In the genomic region with DNA sequence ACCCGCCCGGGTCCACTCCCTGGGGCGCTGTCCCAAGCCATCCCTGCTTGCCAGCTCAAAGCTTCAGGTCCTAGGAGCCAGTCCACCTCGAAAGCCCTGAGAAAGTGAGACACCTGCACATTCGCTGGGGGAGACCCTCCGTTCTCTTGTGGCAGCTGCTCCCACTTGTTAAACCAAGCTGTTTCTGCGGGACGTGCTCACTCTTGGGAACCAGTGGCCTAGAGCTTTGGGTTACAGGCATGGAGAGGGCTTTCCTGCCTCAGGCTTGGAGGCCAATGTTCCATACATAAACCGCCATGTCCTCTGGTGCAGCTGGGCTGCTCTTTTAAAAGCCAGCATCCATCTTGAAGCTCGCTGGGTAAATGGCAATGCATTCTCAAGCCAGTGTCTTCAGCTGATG, we compare ENCODE assay signal across 20 cellular contexts.
"Had no signal": no experiment of that assay in that cellular context is flagged by ENCODE, and none has a peak within 500 bp of the region (broad histone marks: within the 10 kb centered on the region; RNA-seq: fewer than 3 reads in every experiment).

No MANE protein-coding gene starts in this region.

- H3K36me3 ChIP-seq: brain microvascular endothelial cell had no signal

- H3K4me2 ChIP-seq: SK-N-SH had no signal

- H3K27ac Mint-ChIP-seq: activated CD8-positive, alpha-beta memory T cell treated with anti-CD3 and anti-CD28 coated beads, Interleukin-2, amount 10 ng/mL, durations not matched to agents 7 days and 5 days; activated naive CD4-positive, alpha-beta T cell treated with anti-CD3 and anti-CD28 coated beads, Interleukin-2, amount 50 U/mL, for 72 hours; activated T-cell treated with anti-CD3 and anti-CD28 coated beads, Interleukin-2, amount 50 U/mL, for 24 hours; activated T-helper 1 cell treated with anti-CD3 and anti-CD28 coated beads, Interleukin-12 subunit alpha, Interleukin-12 subunit beta, Interleukin-2, Interleukin-4 antibody, amounts not matched to agents 30 ng/mL and 10 ng/mL and 1 ng/mL, durations not matched to agents 14 hours and 24 hours and 36 hours had no signal

- H3K4me3 Mint-ChIP-seq: activated CD8-positive, alpha-beta memory T cell treated with anti-CD3 and anti-CD28 coated beads, Interleukin-2, amount 10 ng/mL, durations not matched to agents 7 days and 5 days; activated T-cell treated with anti-CD3 and anti-CD28 coated beads, Interleukin-2, amount 50 U/mL, for 24 hours; activated T-helper 1 cell treated with anti-CD3 and anti-CD28 coated beads, Interleukin-12 subunit alpha, Interleukin-12 subunit beta, Interleukin-2, Interleukin-4 antibody, amounts not matched to agents 30 ng/mL and 10 ng/mL and 1 ng/mL, durations not matched to agents 14 hours and 24 hours and 36 hours had no signal

- H3K27ac ChIP-seq: brain microvascular endothelial cell, VCaP had no signal

- H3K9ac ChIP-seq: SK-N-SH had no signal

- H3K36me3 Mint-ChIP-seq: activated CD8-positive, alpha-beta memory T cell treated with anti-CD3 and anti-CD28 coated beads, Interleukin-2, amount 10 ng/mL, durations not matched to agents 7 days and 5 days; activated naive CD4-positive, alpha-beta T cell treated with anti-CD3 and anti-CD28 coated beads, Interleukin-2, amount 50 U/mL, for 72 hours had no signal

- H3K9me3 Mint-ChIP-seq: activated naive CD4-positive, alpha-beta T cell treated with anti-CD3 and anti-CD28 coated beads, Interleukin-2, amount 50 U/mL, for 72 hours; activated T-cell treated with anti-CD3 and anti-CD28 coated beads, Interleukin-2, amount 50 U/mL, for 24 hours; activated T-helper 1 cell treated with anti-CD3 and anti-CD28 coated beads, Interleukin-12 subunit alpha, Interleukin-12 subunit beta, Interleukin-2, Interleukin-4 antibody, amounts not matched to agents 30 ng/mL and 10 ng/mL and 1 ng/mL, durations not matched to agents 14 hours and 24 hours and 36 hours had no signal

- H3K27me3 Mint-ChIP-seq: activated CD8-positive, alpha-beta memory T cell treated with anti-CD3 and anti-CD28 coated beads, Interleukin-2, amount 10 ng/mL, durations not matched to agents 7 days and 5 days; activated T-cell treated with anti-CD3 and anti-CD28 coated beads, Interleukin-2, amount 50 U/mL, for 24 hours had no signal

- DNase-seq: activated CD4-positive, alpha-beta T cell treated with anti-CD3 and anti-CD28 coated beads for 4 hours; activated CD4-positive, alpha-beta T cell treated with anti-CD3 and anti-CD28 coated beads, Interleukin-2, amount 50 U/mL, for 4 hours; activated CD8-positive, alpha-beta memory T cell treated with anti-CD3 and anti-CD28 coated beads, Interleukin-2, amount 10 ng/mL, durations not matched to agents 7 days and 5 days; activated effector memory CD4-positive, alpha-beta T cell treated with anti-CD3 and anti-CD28 coated beads, Interleukin-2, amount 50 U/mL, for 16 hours; activated naive CD4-positive, alpha-beta T cell treated with Interleukin-2 at 50 U/mL for 16 hours; activated T-cell treated with anti-CD3 and anti-CD28 coated beads, Interleukin-2, amount 50 U/mL, for 24 hours; amygdala; brain microvascular endothelial cell; NCI-H1417 treated with DMSO at 0.1 percent for 48 hours; NCI-H1694; NCI-H2107; NCI-H226; OCI-M1; RPMI8226; SK-N-SH; T-helper 1 cell had no signal

- ATAC-seq: activated CD8-positive, alpha-beta memory T cell treated with anti-CD3 and anti-CD28 coated beads, Interleukin-2, amount 10 ng/mL, durations not matched to agents 7 days and 5 days; Right ventricle myocardium inferior had no signal

- H3K9me3 ChIP-seq: SK-N-SH had no signal

- H3K27me3 ChIP-seq: brain microvascular endothelial cell had no signal
